In genomic region chr17:10357768-10358167, GRCh38 we compare ENCODE assay signal across 9 cellular contexts. TPM values are rescaled to one million over a fixed set of nuclear protein-coding genes. Genes with fewer than 3 reads are reported as not detected.
DNase-seq lines count a peak whose midpoint lies in the region; ATAC-seq, FAIRE-seq and TF ChIP-seq lines count a peak whose summit lies in the region.
"Had no signal": no experiment of that assay in that cellular context is flagged by ENCODE, and none has a peak within 500 bp of the region (broad histone marks: within the 10 kb centered on the region; RNA-seq: fewer than 3 reads in every experiment).

No MANE protein-coding gene starts in this region.

- no peaks in the 10 kb centered on the region for H3K4me1 Mint-ChIP-seq in activated B cell treated with CpG ODN at 0.5 μM for 24 hours

- H3K27me3 ChIP-seq in kidney epithelial cell (ENCODE audit: control insufficient read depth, insufficient read depth, low read length): no peaks in the 10 kb centered on the region

- H3K36me3 ChIP-seq in kidney epithelial cell (ENCODE audit: control insufficient read depth, insufficient read depth, low read length): no peaks in the 10 kb centered on the region

- no peak for FAIRE-seq in GM12892 (lab: Jason Lieb, UNC)

- no peak for TF ChIP-seq POLR2A in GM12892 (IDR thresholded peaks at IDR 0.05; ENCODE audit: low read depth, low read length)

- H3K36me3 Mint-ChIP-seq in activated B cell treated with CpG ODN at 0.5 μM for 24 hours (ENCODE audit: low read depth): no peaks in the 10 kb centered on the region

- peaks cover 4% of the 10 kb centered on the region for H3K27me3 Mint-ChIP-seq in activated B cell treated with CpG ODN at 0.5 μM for 24 hours

- TF ChIP-seq CTCF in AG09319 (IDR thresholded peaks at IDR 0.05; ENCODE audit: low read depth, low read length): peak; percentile 22
- no peak for TF ChIP-seq CTCF in activated B cell treated with CpG ODN at 0.5 μM for 24 hours (IDR thresholded peaks at IDR 0.05)
- TF ChIP-seq CTCF in kidney epithelial cell (IDR thresholded peaks at IDR 0.05; ENCODE audit: insufficient read depth, low read length, poor library complexity, severe bottlenecking): peak; percentile 62

- DNase-seq in AG09319 (ENCODE audit: extremely low read depth, low read depth): no peak
- peak; percentile 29 for DNase-seq in GM12892 (ENCODE audit: insufficient read length)
- DNase-seq in activated B cell treated with CpG ODN at 0.5 μM for 24 hours: no peak
- DNase-seq in kidney epithelial cell (ENCODE audit: low read depth): no peak
- no peak for DNase-seq in RKO (ENCODE audit: low spot score)
- no peak for DNase-seq in NCI-H1436 treated with DMSO at 0.1 percent for 48 hours (lab: John Stamatoyannopoulos, UW)
- no peak for DNase-seq in occipital lobe (lab: John Stamatoyannopoulos, UW)
- no peak for DNase-seq in DMS153 treated with DMSO at 0.1 percent for 48 hours (lab: John Stamatoyannopoulos, UW; ENCODE audit: unreplicated experiment)
- DNase-seq: NCI-H1694 had no signal

- ATAC-seq in activated B cell treated with CpG ODN at 0.5 μM for 24 hours (ENCODE audit: low read depth): peak; percentile 49

- no peak overlapping the region for H3K4me3 Mint-ChIP-seq in activated B cell treated with CpG ODN at 0.5 μM for 24 hours

- no peak overlapping the region for H3K4me3 ChIP-seq in kidney epithelial cell (ENCODE audit: low read depth, low read length)

- H3K27ac Mint-ChIP-seq in activated B cell treated with CpG ODN at 0.5 μM for 24 hours: no peak overlapping the region

- intact Hi-C loops in activated B cell treated with CpG ODN at 0.5 μM for 24 hours (cut with micrococcal nuclease): loop anchor here (1.0 to 5.0 kb wide), 5 partner anchors 30 to 433 kb away; no protein-coding TSS in a partner anchor

- no peaks in the 10 kb centered on the region for H3K9me3 Mint-ChIP-seq in activated B cell treated with CpG ODN at 0.5 μM for 24 hours

- CTCF ChIA-PET in activated B cell treated with CpG ODN at 0.5 μM for 24 hours (lab: Charles Lee): interaction anchor here (1.6 kb wide), 1 partner anchor 433 kb away, joined by 4 read pairs; no protein-coding TSS in a partner anchor

- POLR2A ChIA-PET in activated B cell treated with CpG ODN at 0.5 μM for 24 hours (lab: Charles Lee): no interaction called here

RNA-seq across cellular contexts. Expression of gene MYH13, which starts 15.0 kb away (rescaled TPM):
- not detected for polyA plus RNA-seq in GM12892 (2012; ENCODE audit: missing spikeins)
- not detected in 2 replicates for total RNA-seq in activated B cell treated with CpG ODN at 0.5 μM for 24 hours
- total RNA-seq in kidney epithelial cell: not detected in 2 replicates
- not detected for total RNA-seq in occipital lobe
